Comparison of ENCODE assay signal across 26 cellular contexts in genomic region chr11:41398175-41398574, GRCh38.
"Had no signal": no experiment of that assay in that cellular context is flagged by ENCODE, and none has a peak within 500 bp of the region (broad histone marks: within the 10 kb centered on the region; RNA-seq: fewer than 3 reads in every experiment).

No MANE protein-coding gene starts in this region.

- H3K4me3 ChIP-seq: colonic mucosa, esophagus muscularis mucosa, gastroesophageal sphincter, heart left ventricle, psoas muscle, sigmoid colon, stomach, thyroid gland, uterus had no signal

- H3K27me3 ChIP-seq: colonic mucosa, esophagus muscularis mucosa, foreskin keratinocyte, gastroesophageal sphincter, heart left ventricle, sigmoid colon, stomach, thyroid gland, uterus had no signal

- H3K9me3 ChIP-seq: colonic mucosa, esophagus muscularis mucosa, gastroesophageal sphincter, heart left ventricle, psoas muscle, sigmoid colon, stomach, thyroid gland, uterus had no signal

- H3K36me3 ChIP-seq: colonic mucosa, esophagus muscularis mucosa, gastroesophageal sphincter, heart left ventricle, sigmoid colon, stomach, thyroid gland, uterus had no signal

- H3K9me3 Mint-ChIP-seq: dendritic cell treated with granulocyte-macrophage colony-stimulating factor and Interleukin-4, amounts not matched to agents 40 ng/mL and 50 ng/mL, for 4 days; nephron had no signal

- H3K4me3 Mint-ChIP-seq: dendritic cell treated with granulocyte-macrophage colony-stimulating factor and Interleukin-4, amounts not matched to agents 40 ng/mL and 50 ng/mL, for 4 days; naive thymus-derived CD4-positive, alpha-beta T cell; nephron; stimulated activated effector memory CD8-positive, alpha-beta T cell treated with anti-CD3 and anti-CD28 coated beads, Interleukin-12 subunit alpha, Interleukin-12 subunit beta, amount 100 ng/mL, for 72 hours had no signal

- H3K4me1 Mint-ChIP-seq: naive thymus-derived CD4-positive, alpha-beta T cell; stimulated activated effector memory CD8-positive, alpha-beta T cell treated with anti-CD3 and anti-CD28 coated beads, Interleukin-12 subunit alpha, Interleukin-12 subunit beta, amount 100 ng/mL, for 72 hours had no signal

- ATAC-seq: foreskin keratinocyte; gastroesophageal sphincter; heart left ventricle; left colon; left ventricle myocardium superior; naive thymus-derived CD4-positive, alpha-beta T cell; psoas muscle; right cardiac atrium; stimulated activated effector memory CD8-positive, alpha-beta T cell treated with anti-CD3 and anti-CD28 coated beads, Interleukin-12 subunit alpha, Interleukin-12 subunit beta, amount 100 ng/mL, for 72 hours had no signal

- DNase-seq: colonic mucosa; effector memory CD4-positive, alpha-beta T cell; foreskin keratinocyte; heart left ventricle; hippocampal formation; left colon; left ventricle myocardium superior; mesenchymal stem cell; midbrain; naive thymus-derived CD4-positive, alpha-beta T cell; nucleus accumbens; psoas muscle; right cardiac atrium; sigmoid colon; stimulated activated CD4-positive, alpha-beta T cell treated with anti-CD3 and anti-CD28 coated beads, Interleukin-2, amount 100 ng/mL, for 24 hours; stimulated activated CD4-positive, alpha-beta T cell treated with anti-CD3 and anti-CD28 coated beads, Interleukin-4, amount 100 ng/mL, for 24 hours; stimulated activated naive CD4-positive, alpha-beta T cell treated with Interleukin-2 at 50 U/mL for 16 hours; stomach; thyroid gland; trophoblast cell; uterus had no signal

- H3K27ac ChIP-seq: colonic mucosa, esophagus muscularis mucosa, foreskin keratinocyte, gastroesophageal sphincter, heart left ventricle, psoas muscle, sigmoid colon, stomach, thyroid gland, uterus had no signal

- H3K4me1 ChIP-seq: colonic mucosa, foreskin keratinocyte, heart left ventricle, psoas muscle, stomach, uterus had no signal

- H3K27me3 Mint-ChIP-seq: dendritic cell treated with granulocyte-macrophage colony-stimulating factor and Interleukin-4, amounts not matched to agents 40 ng/mL and 50 ng/mL, for 4 days; naive thymus-derived CD4-positive, alpha-beta T cell had no signal

- H3K27ac Mint-ChIP-seq: dendritic cell treated with granulocyte-macrophage colony-stimulating factor and Interleukin-4, amounts not matched to agents 40 ng/mL and 50 ng/mL, for 4 days; naive thymus-derived CD4-positive, alpha-beta T cell; stimulated activated effector memory CD8-positive, alpha-beta T cell treated with anti-CD3 and anti-CD28 coated beads, Interleukin-12 subunit alpha, Interleukin-12 subunit beta, amount 100 ng/mL, for 72 hours had no signal

- H3K36me3 Mint-ChIP-seq: naive thymus-derived CD4-positive, alpha-beta T cell; stimulated activated effector memory CD8-positive, alpha-beta T cell treated with anti-CD3 and anti-CD28 coated beads, Interleukin-12 subunit alpha, Interleukin-12 subunit beta, amount 100 ng/mL, for 72 hours had no signal
